ENCODE assay signal across 11 cellular contexts in genomic region chr19:37999309-38000213, GRCh38.
DNase-seq lines count a peak whose midpoint lies in the region; ATAC-seq and TF ChIP-seq lines count a peak whose summit lies in the region.
"Had no signal": no experiment of that assay in that cellular context is flagged by ENCODE, and none has a peak within 500 bp of the region (broad histone marks: within the 10 kb centered on the region; RNA-seq: fewer than 3 reads in every experiment).

No MANE protein-coding gene starts in this region.

- H3K27ac Mint-ChIP-seq in activated CD4-positive, alpha-beta T cell treated with anti-CD3 and anti-CD28 coated beads for 36 hours = no peak overlapping the region

- H3K27ac ChIP-seq in Karpas-422 (ENCODE audit: low read length) = peak overlapping the region; percentile 66
- H3K27ac ChIP-seq in lower lobe of right lung = peak overlapping the region; percentile 56
- no peak overlapping the region for H3K27ac ChIP-seq in WERI-Rb-1

- no peak overlapping the region for H3K4me3 ChIP-seq in Karpas-422 (ENCODE audit: low read length)
- no peak overlapping the region for H3K4me3 ChIP-seq in lower lobe of right lung
- H3K4me3 ChIP-seq in WERI-Rb-1 (ENCODE audit: low read depth, low read length) = no peak overlapping the region

- CTCF ChIA-PET in activated CD4-positive, alpha-beta T cell treated with anti-CD3 and anti-CD28 coated beads for 36 hours (lab: Charles Lee) = interaction anchor here (1.8 kb wide), 1 partner anchor 67 kb away, joined by 4 read pairs; no protein-coding TSS in a partner anchor

- no peak overlapping the region for H3K4me2 ChIP-seq in Karpas-422 (ENCODE audit: low read depth, low read length, poor library complexity, severe bottlenecking)

- ATAC-seq in lower lobe of right lung (no peak), GM19035 (IDR thresholded peaks at IDR 0.05; ENCODE audit: unreplicated experiment) (no peak)
- ATAC-seq in activated CD4-positive, alpha-beta T cell treated with anti-CD3 and anti-CD28 coated beads for 36 hours = no peak
- ATAC-seq: activated T-helper 17 cell treated with anti-CD3 and anti-CD28 coated beads, Interleukin-2, amount 50 U/mL, for 72 hours had no signal

- no peak for TF ChIP-seq CTCF in lower lobe of right lung (IDR thresholded peaks at IDR 0.05)
- TF ChIP-seq CTCF in WERI-Rb-1 (IDR thresholded peaks at IDR 0.05; ENCODE audit: low read depth, low read length) = no peak

- no peaks in the 10 kb centered on the region for H3K36me3 Mint-ChIP-seq in activated CD4-positive, alpha-beta T cell treated with anti-CD3 and anti-CD28 coated beads for 36 hours (ENCODE audit: low read depth)

- POLR2A ChIA-PET in activated CD4-positive, alpha-beta T cell treated with anti-CD3 and anti-CD28 coated beads for 36 hours (lab: Charles Lee) = no interaction called here

- DNase-seq in A172 (ENCODE audit: low spot score) = peak; percentile 99
- DNase-seq in Karpas-422 = no peak
- peak; percentile 95 for DNase-seq in dermis blood vessel endothelial cell
- no peak for DNase-seq in lower lobe of right lung
- DNase-seq in activated CD4-positive, alpha-beta T cell treated with anti-CD3 and anti-CD28 coated beads for 36 hours = no peak
- no peak for DNase-seq in NCI-H345 treated with DMSO at 0.1 percent for 48 hours (lab: John Stamatoyannopoulos, UW; ENCODE audit: unreplicated experiment)
- no peak for DNase-seq in WERI-Rb-1
- DNase-seq: SHP77; stimulated activated CD4-positive, alpha-beta T cell treated with anti-CD3 and anti-CD28 coated beads, Interleukin-4, amount 100 ng/mL, for 4 hours had no signal

- H3K27me3 ChIP-seq in Karpas-422 (ENCODE audit: low read length) = no peaks in the 10 kb centered on the region
- no peaks in the 10 kb centered on the region for H3K27me3 ChIP-seq in lower lobe of right lung (ENCODE audit: low read depth)
- H3K27me3 ChIP-seq in WERI-Rb-1 (ENCODE audit: insufficient read depth, low read depth, severe bottlenecking) = no peaks in the 10 kb centered on the region

- no peak overlapping the region for H3K9ac ChIP-seq in Karpas-422 (ENCODE audit: low read length)

- H3K79me2 ChIP-seq in Karpas-422 (ENCODE audit: low read length) = peaks cover 87% of the 10 kb centered on the region

- H3K9me2 ChIP-seq in Karpas-422 (replicated peaks; ENCODE audit: insufficient read depth, low read length) = no peaks in the 10 kb centered on the region

- H3K9me3 ChIP-seq in Karpas-422 (ENCODE audit: low read length) (no peaks in the 10 kb centered on the region), lower lobe of right lung (no peaks in the 10 kb centered on the region), WERI-Rb-1 (ENCODE audit: severe bottlenecking) (no peaks in the 10 kb centered on the region)

- no peaks in the 10 kb centered on the region for H4K20me1 ChIP-seq in Karpas-422 (ENCODE audit: insufficient read depth, low read depth, low read length)

- H3K36me3 ChIP-seq in Karpas-422 (ENCODE audit: insufficient read depth, low read length) (no peaks in the 10 kb centered on the region), lower lobe of right lung (no peaks in the 10 kb centered on the region), WERI-Rb-1 (no peaks in the 10 kb centered on the region)

- no peaks in the 10 kb centered on the region for H3K27me3 Mint-ChIP-seq in activated CD4-positive, alpha-beta T cell treated with anti-CD3 and anti-CD28 coated beads for 36 hours
- H3K27me3 Mint-ChIP-seq: activated T-helper 17 cell treated with anti-CD3 and anti-CD28 coated beads, Interleukin-2, amount 50 U/mL, for 72 hours had no signal

- H3K9me3 Mint-ChIP-seq in activated CD4-positive, alpha-beta T cell treated with anti-CD3 and anti-CD28 coated beads for 36 hours (ENCODE audit: low read depth) = no peaks in the 10 kb centered on the region
- H3K9me3 Mint-ChIP-seq: activated T-helper 17 cell treated with anti-CD3 and anti-CD28 coated beads, Interleukin-2, amount 50 U/mL, for 72 hours had no signal

- peaks cover 61% of the 10 kb centered on the region for H3K4me1 ChIP-seq in Karpas-422 (ENCODE audit: low read length)
- peaks cover 31% of the 10 kb centered on the region for H3K4me1 ChIP-seq in lower lobe of right lung

- H2AFZ ChIP-seq in Karpas-422 (ENCODE audit: low read length) = no peak overlapping the region

- intact Hi-C loops in lower lobe of right lung (cut with DNase I) = no loop called here
- intact Hi-C loops in activated CD4-positive, alpha-beta T cell treated with anti-CD3 and anti-CD28 coated beads for 36 hours (cut with DNase I, micrococcal nuclease) = loop anchor here (5.0 kb wide), 3 partner anchors 48 to 213 kb away; partner anchors contain the start of genes SIPA1L3 (in 1 of the 2) and WDR87 (in 1 of the 2)

- peaks cover 16% of the 10 kb centered on the region for H3K4me1 Mint-ChIP-seq in activated CD4-positive, alpha-beta T cell treated with anti-CD3 and anti-CD28 coated beads for 36 hours
- H3K4me1 Mint-ChIP-seq: activated T-helper 17 cell treated with anti-CD3 and anti-CD28 coated beads, Interleukin-2, amount 50 U/mL, for 72 hours had no signal

- H3K4me3 Mint-ChIP-seq in activated CD4-positive, alpha-beta T cell treated with anti-CD3 and anti-CD28 coated beads for 36 hours = no peak overlapping the region
- H3K4me3 Mint-ChIP-seq: activated T-helper 17 cell treated with anti-CD3 and anti-CD28 coated beads, Interleukin-2, amount 50 U/mL, for 72 hours had no signal

Comparison
In these comparisons a context has a peak if more than half of its experiments do, and no peak if none do; other contexts are left out.
1. DNase-seq: peak in A172 (single experiment) and dermis blood vessel endothelial cell (single experiment); none in Karpas-422 (single experiment), lower lobe of right lung (single experiment), activated CD4-positive, alpha-beta T cell treated with anti-CD3 and anti-CD28 coated beads for 36 hours (single experiment), NCI-H345 treated with DMSO at 0.1 percent for 48 hours (single experiment) and WERI-Rb-1 (single experiment).